In the genomic region with DNA sequence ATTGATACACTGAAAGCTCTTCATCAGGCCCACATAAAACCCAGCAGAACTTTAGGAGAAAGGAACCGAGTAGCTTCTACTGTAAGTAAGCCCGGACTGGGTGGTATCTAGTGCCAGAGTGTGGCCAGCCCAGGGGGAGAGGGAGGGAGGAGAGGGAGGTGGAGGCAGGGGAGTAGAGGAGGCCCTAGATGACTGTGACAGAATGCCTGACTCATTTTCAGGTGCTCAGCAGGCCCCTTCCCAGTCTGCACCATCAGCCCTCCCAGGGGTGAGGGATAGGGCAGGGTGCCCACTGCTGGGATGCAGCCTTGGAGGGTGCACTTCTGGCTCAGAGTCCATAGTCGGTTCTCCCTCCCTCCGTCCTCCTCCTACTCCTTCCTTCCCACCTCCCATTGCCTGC, we compare ENCODE assay signal across 19 cellular contexts.
"Had no signal": no experiment of that assay in that cellular context is flagged by ENCODE, and none has a peak within 500 bp of the region (broad histone marks: within the 10 kb centered on the region; RNA-seq: fewer than 3 reads in every experiment).

No MANE protein-coding gene starts in this region.

- H3K9me3 ChIP-seq: esophagus muscularis mucosa, gastroesophageal sphincter, left ventricle myocardium inferior, lower lobe of right lung, right atrium auricular region, tibial artery, upper lobe of right lung had no signal

- H3K36me3 ChIP-seq: lower lobe of right lung, right atrium auricular region, upper lobe of right lung had no signal

- ATAC-seq: gastroesophageal sphincter; stimulated activated effector memory CD8-positive, alpha-beta T cell treated with anti-CD3 and anti-CD28 coated beads, Interleukin-12 subunit alpha, Interleukin-12 subunit beta, amount 100 ng/mL, for 72 hours had no signal

- H3K27ac ChIP-seq: coronary artery, dorsolateral prefrontal cortex, epithelial cell of prostate, esophagus muscularis mucosa, gastroesophageal sphincter, left ventricle myocardium inferior, lower lobe of right lung, right atrium auricular region, tibial artery, upper lobe of right lung had no signal

- DNase-seq: central memory CD4-positive, alpha-beta T cell; dorsolateral prefrontal cortex; effector CD8-positive, alpha-beta T cell; glutamatergic neuron; immature natural killer cell; left ventricle myocardium inferior; lower lobe of right lung; posterior cingulate gyrus; stimulated activated CD4-positive, alpha-beta T cell treated with anti-CD3 and anti-CD28 coated beads, Interleukin-4, amount 100 ng/mL, for 1 hour; stimulated activated CD8-positive, alpha-beta memory T cell treated with anti-CD3 and anti-CD28 coated beads, Interleukin-4, amount 100 ng/mL, for 48 hours; upper lobe of right lung had no signal

- H3K4me3 ChIP-seq: coronary artery, dorsolateral prefrontal cortex, esophagus muscularis mucosa, gastroesophageal sphincter, left ventricle myocardium inferior, lower lobe of right lung, right atrium auricular region, tibial artery, upper lobe of right lung had no signal

- H3K27me3 ChIP-seq: dorsolateral prefrontal cortex, esophagus muscularis mucosa, gastroesophageal sphincter, right atrium auricular region, tibial artery, upper lobe of right lung had no signal

- H3K4me1 ChIP-seq: esophagus muscularis mucosa, gastroesophageal sphincter, left ventricle myocardium inferior, lower lobe of right lung, right atrium auricular region, upper lobe of right lung had no signal

- FAIRE-seq: keratinocyte had no signal
